ENCODE assay signal across 26 cellular contexts in genomic region chr7:39529582-39529981, GRCh38.
"Had no signal": no experiment of that assay in that cellular context is flagged by ENCODE, and none has a peak within 500 bp of the region (broad histone marks: within the 10 kb centered on the region; RNA-seq: fewer than 3 reads in every experiment).

No MANE protein-coding gene starts in this region.

- H3K27me3 ChIP-seq: stomach, suprapubic skin, testis, thyroid gland, tibial nerve, transverse colon, upper lobe of left lung, upper lobe of right lung, uterus, vagina had no signal

- H3K4me3 ChIP-seq: stomach, suprapubic skin, testis, thoracic aorta, thyroid gland, tibial artery, tibial nerve, transverse colon, upper lobe of left lung, upper lobe of right lung, uterus, vagina had no signal

- H3K36me3 ChIP-seq: stomach, suprapubic skin, thoracic aorta, thyroid gland, tibial artery, tibial nerve, transverse colon, upper lobe of left lung, upper lobe of right lung, uterus, vagina had no signal

- H3K9me3 ChIP-seq: stomach, suprapubic skin, testis, thoracic aorta, thyroid gland, tibial artery, tibial nerve, transverse colon, upper lobe of left lung, upper lobe of right lung, uterus, vagina had no signal

- H3K4me1 ChIP-seq: stomach, suprapubic skin, testis, thyroid gland, tibial artery, tibial nerve, upper lobe of right lung, uterus, vagina had no signal

- ATAC-seq: stimulated activated effector memory CD8-positive, alpha-beta T cell treated with anti-CD3 and anti-CD28 coated beads, Interleukin-12 subunit alpha, Interleukin-12 subunit beta, amount 100 ng/mL, for 72 hours; stimulated activated memory B cell treated with anti-CD40 and anti-IgM and Interleukin-4, amounts not matched to agents 10 μg/mL and 1 μg/mL and 100 μg/mL, for 72 hours; stimulated activated naive B cell treated with anti-CD40 and anti-IgM and Interleukin-4, amounts not matched to agents 10 μg/mL and 1 μg/mL and 100 μg/mL, for 72 hours; stimulated activated naive CD8-positive, alpha-beta T cell treated with anti-CD3 and anti-CD28 coated beads, Interleukin-15, amount 100 ng/mL, for 72 hours; stimulated activated naive CD8-positive, alpha-beta T cell treated with anti-CD3 and anti-CD28 coated beads, Interleukin-15, Interleukin-2, amounts not matched to agents 100 U/mL and 50 U/mL, for 24 hours; upper lobe of right lung had no signal

- H3K27ac ChIP-seq: stomach, suprapubic skin, testis, thoracic aorta, thyroid gland, tibial artery, tibial nerve, transverse colon, upper lobe of left lung, upper lobe of right lung, uterus, vagina had no signal

- DNase-seq: stimulated activated CD4-positive, alpha-beta T cell treated with anti-CD3 and anti-CD28 coated beads, Interleukin-2, amount 100 ng/mL, for 48 hours; stimulated activated CD4-positive, alpha-beta T cell treated with anti-CD3 and anti-CD28 coated beads, Interleukin-4, amount 100 ng/mL, for 1 hour; stimulated activated CD4-positive, alpha-beta T cell treated with anti-CD3 and anti-CD28 coated beads, Interleukin-4, amount 100 ng/mL, for 24 hours; stimulated activated CD4-positive, alpha-beta T cell treated with anti-CD3 and anti-CD28 coated beads, Interleukin-4, amount 100 ng/mL, for 4 hours; stimulated activated CD8-positive, alpha-beta memory T cell treated with anti-CD3 and anti-CD28 coated beads, Interleukin-4, amount 100 ng/mL, for 48 hours; stimulated activated naive B cell treated with anti-CD40 and anti-IgM and Interleukin-4, amounts not matched to agents 10 μg/mL and 1 μg/mL and 100 μg/mL, for 72 hours; stimulated activated naive CD4-positive, alpha-beta T cell; stimulated activated naive CD4-positive, alpha-beta T cell treated with Interleukin-2 at 50 U/mL for 16 hours; stimulated activated naive CD8-positive, alpha-beta T cell treated with anti-CD3 and anti-CD28 coated beads, Interleukin-15, amount 100 ng/mL, for 72 hours; stimulated activated naive CD8-positive, alpha-beta T cell treated with anti-CD3 and anti-CD28 coated beads, Interleukin-15, Interleukin-2, amounts not matched to agents 100 U/mL and 50 U/mL, for 24 hours; stomach; substantia nigra; testis; thyroid gland; tibial artery; transverse colon; trophoblast cell; upper lobe of left lung; upper lobe of right lung; uterus had no signal
